In genomic region chr5:173963107-173963506, GRCh38 we compare ENCODE assay signal across 9 cellular contexts. TPM values are rescaled to one million over a fixed set of nuclear protein-coding genes. Genes with fewer than 3 reads are reported as not detected.
DNase-seq lines count a peak whose midpoint lies in the region; ATAC-seq and TF ChIP-seq lines count a peak whose summit lies in the region.
"Had no signal": no experiment of that assay in that cellular context is flagged by ENCODE, and none has a peak within 500 bp of the region (broad histone marks: within the 10 kb centered on the region; RNA-seq: fewer than 3 reads in every experiment).

No MANE protein-coding gene starts in this region.

- H3K27ac ChIP-seq in Panc1 (ENCODE audit: low read length) = peak overlapping the region; percentile 81

- H3K36me3 Mint-ChIP-seq in naive thymus-derived CD8-positive, alpha-beta T cell = peaks cover 0 to 1% (median 0%) of the 10 kb centered on the region in 3 donors
- no peaks in the 10 kb centered on the region for H3K36me3 Mint-ChIP-seq in T-helper 2 cell treated with Interferon-gamma antibody and Interleukin-4, amounts not matched to agents 5 μg/mL and 100 μg/mL, for 36 hours (ENCODE audit: low read depth)
- H3K36me3 Mint-ChIP-seq: activated naive CD4-positive, alpha-beta T cell treated with anti-CD3 and anti-CD28 coated beads, Interleukin-2, amount 50 U/mL, for 24 hours had no signal

- peak; percentile 60 for ATAC-seq in Panc1
- no peak for ATAC-seq in naive thymus-derived CD8-positive, alpha-beta T cell
- ATAC-seq in HG02885 (IDR thresholded peaks at IDR 0.05; ENCODE audit: poor library complexity, unreplicated experiment) = no peak
- ATAC-seq in stimulated activated naive CD8-positive, alpha-beta T cell treated with anti-CD3 and anti-CD28 coated beads, Interleukin-15, amount 100 ng/mL, for 72 hours = no peak

- peak overlapping the region in 2 of 10 donors; percentile 43 to 51 for H3K4me3 Mint-ChIP-seq in naive thymus-derived CD8-positive, alpha-beta T cell
- H3K4me3 Mint-ChIP-seq in T-helper 2 cell treated with Interferon-gamma antibody and Interleukin-4, amounts not matched to agents 5 μg/mL and 100 μg/mL, for 36 hours = no peak overlapping the region
- no peak overlapping the region for H3K4me3 Mint-ChIP-seq in stimulated activated naive CD8-positive, alpha-beta T cell treated with anti-CD3 and anti-CD28 coated beads, Interleukin-15, amount 100 ng/mL, for 72 hours
- H3K4me3 Mint-ChIP-seq: activated naive CD4-positive, alpha-beta T cell treated with anti-CD3 and anti-CD28 coated beads, Interleukin-2, amount 50 U/mL, for 24 hours had no signal

- in situ Hi-C loops in Panc1 (cut with HindIII; ENCODE audit: low pct_unique_long_range_greater_than_20kb, low sequenced_read_pairs) = no loop called here

- TF ChIP-seq CTCF in Panc1 (IDR thresholded peaks at IDR 0.05) = no peak

- intact Hi-C loops in Panc1 (cut with micrococcal nuclease; ENCODE audit: unreplicated experiment) = no loop called here

- no peaks in the 10 kb centered on the region for H3K27me3 ChIP-seq in Panc1 (ENCODE audit: control insufficient read depth, insufficient read depth, low read length)

- CTCF ChIA-PET in Panc1 (lab: Charles Lee) = no interaction called here

- peak overlapping the region; percentile 42 to 84 (median 68) for H3K27ac Mint-ChIP-seq in naive thymus-derived CD8-positive, alpha-beta T cell
- H3K27ac Mint-ChIP-seq in T-helper 2 cell treated with Interferon-gamma antibody and Interleukin-4, amounts not matched to agents 5 μg/mL and 100 μg/mL, for 36 hours = no peak overlapping the region
- peak overlapping the region in 1 of 2 donors; percentile 24 for H3K27ac Mint-ChIP-seq in stimulated activated naive CD8-positive, alpha-beta T cell treated with anti-CD3 and anti-CD28 coated beads, Interleukin-15, amount 100 ng/mL, for 72 hours
- H3K27ac Mint-ChIP-seq: activated naive CD4-positive, alpha-beta T cell treated with anti-CD3 and anti-CD28 coated beads, Interleukin-2, amount 50 U/mL, for 24 hours had no signal

- peaks cover 8% of the 10 kb centered on the region for H3K4me1 ChIP-seq in Panc1 (ENCODE audit: control insufficient read depth, insufficient read depth, low read length)

- POLR2A ChIA-PET in Panc1 (lab: Charles Lee) = interaction anchor here (0.6 kb wide), 1 partner anchor 71 kb away, joined by 5 read pairs; no protein-coding TSS in a partner anchor
- POLR2A ChIA-PET in naive thymus-derived CD8-positive, alpha-beta T cell (lab: Charles Lee) = interaction anchor here (1.3 kb wide), 2 partner anchors 45 to 348 kb away, joined by 3 to 4 read pairs; no protein-coding TSS in a partner anchor

- H3K9me3 Mint-ChIP-seq in naive thymus-derived CD8-positive, alpha-beta T cell = no peaks in the 10 kb centered on the region
- H3K9me3 Mint-ChIP-seq in T-helper 2 cell treated with Interferon-gamma antibody and Interleukin-4, amounts not matched to agents 5 μg/mL and 100 μg/mL, for 36 hours = no peaks in the 10 kb centered on the region
- no peaks in the 10 kb centered on the region for H3K9me3 Mint-ChIP-seq in stimulated activated naive CD8-positive, alpha-beta T cell treated with anti-CD3 and anti-CD28 coated beads, Interleukin-15, amount 100 ng/mL, for 72 hours
- H3K9me3 Mint-ChIP-seq: activated naive CD4-positive, alpha-beta T cell treated with anti-CD3 and anti-CD28 coated beads, Interleukin-2, amount 50 U/mL, for 24 hours had no signal

- H3K9me3 ChIP-seq in Panc1 (ENCODE audit: control insufficient read depth, insufficient read depth, low read depth, low read length) = no peaks in the 10 kb centered on the region

- H3K36me3 ChIP-seq in Panc1 (ENCODE audit: control insufficient read depth, insufficient read depth, low read length) = no peaks in the 10 kb centered on the region; the same call in 1 of the 2 replicates

- DNase-seq in COLO829 (ENCODE audit: low spot score) (peak; percentile 24), Panc1 (ENCODE audit: low read depth, low spot score) (peak; percentile 56), fibroblast of gingiva (ENCODE audit: low read depth) (peak; percentile 67), GM19240 (ENCODE audit: insufficient read length, low spot score) (no peak)
- no peak for DNase-seq in naive thymus-derived CD8-positive, alpha-beta T cell
- DNase-seq in T-helper 2 cell treated with Interferon-gamma antibody and Interleukin-4, amounts not matched to agents 5 μg/mL and 100 μg/mL, for 36 hours (ENCODE audit: low spot score) = no peak
- DNase-seq in stimulated activated naive CD8-positive, alpha-beta T cell treated with anti-CD3 and anti-CD28 coated beads, Interleukin-15, amount 100 ng/mL, for 72 hours = no peak

- H3K4me1 Mint-ChIP-seq in naive thymus-derived CD8-positive, alpha-beta T cell = peaks cover 11 to 35% (median 29%) of the 10 kb centered on the region in 4 donors
- H3K4me1 Mint-ChIP-seq in T-helper 2 cell treated with Interferon-gamma antibody and Interleukin-4, amounts not matched to agents 5 μg/mL and 100 μg/mL, for 36 hours (ENCODE audit: low read depth) = no peaks in the 10 kb centered on the region
- peaks cover 17% of the 10 kb centered on the region for H3K4me1 Mint-ChIP-seq in stimulated activated naive CD8-positive, alpha-beta T cell treated with anti-CD3 and anti-CD28 coated beads, Interleukin-15, amount 100 ng/mL, for 72 hours

- no TSS peak for BruUV-seq in Panc1 (replicated peaks; lab: Mats Ljungman, UMichigan)

- no peaks in the 10 kb centered on the region for H3K27me3 Mint-ChIP-seq in naive thymus-derived CD8-positive, alpha-beta T cell
- no peaks in the 10 kb centered on the region for H3K27me3 Mint-ChIP-seq in T-helper 2 cell treated with Interferon-gamma antibody and Interleukin-4, amounts not matched to agents 5 μg/mL and 100 μg/mL, for 36 hours (ENCODE audit: low read depth)
- H3K27me3 Mint-ChIP-seq in stimulated activated naive CD8-positive, alpha-beta T cell treated with anti-CD3 and anti-CD28 coated beads, Interleukin-15, amount 100 ng/mL, for 72 hours = no peaks in the 10 kb centered on the region
- H3K27me3 Mint-ChIP-seq: activated naive CD4-positive, alpha-beta T cell treated with anti-CD3 and anti-CD28 coated beads, Interleukin-2, amount 50 U/mL, for 24 hours had no signal

- H3K4me3 ChIP-seq in Panc1 (ENCODE audit: low read depth in 2 of 2, low read length in 2 of 2) = peak overlapping the region; percentile 55 to 85

RNA-seq across cellular contexts. Expression of gene C5orf47, which starts 25.9 kb away (rescaled TPM):
- total RNA-seq in Panc1 (2021; ENCODE audit: unreplicated experiment) = not detected
- polyA plus RNA-seq in Panc1 (2012; ENCODE audit: insufficient read length) = not detected
- total RNA-seq in naive thymus-derived CD8-positive, alpha-beta T cell = not detected
- polyA plus RNA-seq in naive thymus-derived CD8-positive, alpha-beta T cell = not detected

Comparison
In these comparisons a context has a peak if more than half of its experiments do, and no peak if none do; other contexts are left out.
1. DNase-seq: peak in COLO829 (single experiment), Panc1 (single experiment) and fibroblast of gingiva (single experiment); none in naive thymus-derived CD8-positive, alpha-beta T cell (0 of 10), GM19240 (single experiment), T-helper 2 cell treated with Interferon-gamma antibody and Interleukin-4, amounts not matched to agents 5 μg/mL and 100 μg/mL, for 36 hours (single experiment) and stimulated activated naive CD8-positive, alpha-beta T cell treated with anti-CD3 and anti-CD28 coated beads, Interleukin-15, amount 100 ng/mL, for 72 hours (0 of 2).